ENCODE assay signal across 27 cellular contexts in the genomic region with DNA sequence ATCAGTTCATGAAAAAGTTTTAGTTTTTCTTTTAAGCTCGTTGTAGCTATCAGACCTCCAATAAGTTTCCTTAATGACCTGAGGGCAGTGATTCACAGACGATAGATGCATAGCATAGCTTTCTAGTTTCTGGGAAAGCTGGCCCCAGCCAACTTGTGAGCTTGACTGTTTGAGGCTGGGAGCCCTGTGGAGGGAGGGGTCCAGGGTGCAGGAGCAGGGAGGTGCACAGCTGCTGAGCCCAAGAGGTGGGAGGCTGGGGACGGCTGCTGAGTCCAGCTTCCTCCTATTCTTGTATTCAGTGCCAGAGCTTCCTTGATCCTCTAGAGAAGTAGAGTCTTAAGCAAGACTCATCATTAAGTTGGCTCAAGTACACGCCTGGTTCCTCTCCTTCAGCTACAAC. TPM values are rescaled to one million over a fixed set of nuclear protein-coding genes. Genes with fewer than 3 reads are reported as not detected.
DNase-seq lines count a peak whose midpoint lies in the region; ATAC-seq, FAIRE-seq and TF ChIP-seq lines count a peak whose summit lies in the region.
"Had no signal": no experiment of that assay in that cellular context is flagged by ENCODE, and none has a peak within 500 bp of the region (broad histone marks: within the 10 kb centered on the region; RNA-seq: fewer than 3 reads in every experiment).

No MANE protein-coding gene starts in this region.

- POLR2A ChIA-PET in endothelial cell of umbilical vein (lab: Charles Lee) = no interaction called here

- H3K36me3 ChIP-seq in endothelial cell of umbilical vein (ENCODE audit: control insufficient read depth in 2 of 2, extremely low read depth in 1 of 2, insufficient read depth in 2 of 2, low read length in 2 of 2) = no peaks in the 10 kb centered on the region

- no peaks in the 10 kb centered on the region for H3K9me3 Mint-ChIP-seq in activated CD8-positive, alpha-beta memory T cell treated with anti-CD3 and anti-CD28 coated beads, Interleukin-2, amount 10 ng/mL, durations not matched to agents 7 days and 5 days (ENCODE audit: low read depth)
- no peaks in the 10 kb centered on the region for H3K9me3 Mint-ChIP-seq in activated T-cell treated with anti-CD3 and anti-CD28 coated beads, Interleukin-2, amount 50 U/mL, for 24 hours
- H3K9me3 Mint-ChIP-seq: activated CD4-positive, alpha-beta memory T cell treated with anti-CD3 and anti-CD28 coated beads for 36 hours; activated T-cell treated with anti-CD3 and anti-CD28 coated beads, Interleukin-2, amount 50 U/mL, for 4 hours; memory B cell; type B pancreatic cell had no signal

- FAIRE-seq in endothelial cell of umbilical vein (lab: Jason Lieb, UNC) = no peak

- no peak overlapping the region for H3K9ac ChIP-seq in endothelial cell of umbilical vein (replicated peaks; ENCODE audit: extremely low read depth, insufficient read depth, low read length)
- H3K9ac ChIP-seq: KMS-11 had no signal

- CTCF ChIA-PET in activated CD8-positive, alpha-beta memory T cell treated with anti-CD3 and anti-CD28 coated beads, Interleukin-2, amount 10 ng/mL, durations not matched to agents 7 days and 5 days (lab: Charles Lee) = no interaction called here
- CTCF ChIA-PET in endothelial cell of umbilical vein (lab: Charles Lee) = interaction anchor here (1.1 kb wide), 1 partner anchor 22 kb away, joined by 3 read pairs; no protein-coding TSS in a partner anchor

- H3K36me3 Mint-ChIP-seq in activated CD8-positive, alpha-beta memory T cell treated with anti-CD3 and anti-CD28 coated beads, Interleukin-2, amount 10 ng/mL, durations not matched to agents 7 days and 5 days = no peaks in the 10 kb centered on the region
- H3K36me3 Mint-ChIP-seq in activated T-cell treated with anti-CD3 and anti-CD28 coated beads, Interleukin-2, amount 50 U/mL, for 24 hours (ENCODE audit: low read depth) = no peaks in the 10 kb centered on the region
- H3K36me3 Mint-ChIP-seq: activated CD4-positive, alpha-beta memory T cell treated with anti-CD3 and anti-CD28 coated beads for 36 hours; memory B cell; type B pancreatic cell had no signal

- no peak overlapping the region for H3K27ac Mint-ChIP-seq in activated CD8-positive, alpha-beta memory T cell treated with anti-CD3 and anti-CD28 coated beads, Interleukin-2, amount 10 ng/mL, durations not matched to agents 7 days and 5 days
- no peak overlapping the region for H3K27ac Mint-ChIP-seq in activated T-cell treated with anti-CD3 and anti-CD28 coated beads, Interleukin-2, amount 50 U/mL, for 24 hours
- H3K27ac Mint-ChIP-seq: activated CD4-positive, alpha-beta memory T cell treated with anti-CD3 and anti-CD28 coated beads for 36 hours; memory B cell; nephron; type B pancreatic cell had no signal

- H2AFZ ChIP-seq in endothelial cell of umbilical vein (ENCODE audit: low read depth, low read length) = no peak overlapping the region

- H3K27ac ChIP-seq in endothelial cell of umbilical vein (ENCODE audit: insufficient read depth, low read depth, low read length) = no peak overlapping the region
- H3K27ac ChIP-seq: KMS-11 had no signal

- H3K9me3 ChIP-seq in endothelial cell of umbilical vein (replicated peaks; ENCODE audit: control insufficient read depth, insufficient read depth, low read length) = no peaks in the 10 kb centered on the region

- no peak for TF ChIP-seq POLR2A in endothelial cell of umbilical vein (IDR thresholded peaks at IDR 0.05; ENCODE audit: low read depth, low read length)

- H3K27me3 ChIP-seq in endothelial cell of umbilical vein (ENCODE audit: control insufficient read depth in 2 of 2, insufficient read depth in 2 of 2, low read length in 2 of 2) = peaks cover 18 to 29% of the 10 kb centered on the region in 2 experiments

- no peaks in the 10 kb centered on the region for H3K9me1 ChIP-seq in endothelial cell of umbilical vein (replicated peaks; ENCODE audit: control insufficient read depth, extremely low read depth, insufficient read depth, low read length)

- intact Hi-C loops in endothelial cell of umbilical vein (cut with micrococcal nuclease) (no loop called here), sciatic nerve (cut with DNase I) (no loop called here)

- no peak overlapping the region for H3K4me2 ChIP-seq in endothelial cell of umbilical vein (ENCODE audit: insufficient read depth, low read length)
- H3K4me2 ChIP-seq: KMS-11 had no signal

- H3K4me1 Mint-ChIP-seq in activated CD8-positive, alpha-beta memory T cell treated with anti-CD3 and anti-CD28 coated beads, Interleukin-2, amount 10 ng/mL, durations not matched to agents 7 days and 5 days = no peaks in the 10 kb centered on the region
- no peaks in the 10 kb centered on the region for H3K4me1 Mint-ChIP-seq in activated T-cell treated with anti-CD3 and anti-CD28 coated beads, Interleukin-2, amount 50 U/mL, for 24 hours (ENCODE audit: low read depth)
- H3K4me1 Mint-ChIP-seq: memory B cell had no signal

- H3K4me3 ChIP-seq in endothelial cell of umbilical vein (replicated peaks in 1 of 3; ENCODE audit: insufficient read depth in 1 of 3, low read depth in 1 of 3, low read length in 3 of 3) = no peak overlapping the region

- ATAC-seq in activated CD8-positive, alpha-beta memory T cell treated with anti-CD3 and anti-CD28 coated beads, Interleukin-2, amount 10 ng/mL, durations not matched to agents 7 days and 5 days = no peak
- no peak for ATAC-seq in sciatic nerve
- ATAC-seq: activated T-cell treated with anti-CD3 and anti-CD28 coated beads, Interleukin-2, amount 50 U/mL, for 4 hours; stimulated activated naive CD8-positive, alpha-beta T cell treated with anti-CD3 and anti-CD28 coated beads, Interleukin-15, Interleukin-2, amounts not matched to agents 100 U/mL and 50 U/mL, for 24 hours had no signal

- no peaks in the 10 kb centered on the region for H3K4me1 ChIP-seq in endothelial cell of umbilical vein (ENCODE audit: control insufficient read depth, extremely low read depth, insufficient read depth, low read length)

- H3K27me3 Mint-ChIP-seq in activated CD8-positive, alpha-beta memory T cell treated with anti-CD3 and anti-CD28 coated beads, Interleukin-2, amount 10 ng/mL, durations not matched to agents 7 days and 5 days = peaks cover 50% of the 10 kb centered on the region
- peaks cover 44% of the 10 kb centered on the region for H3K27me3 Mint-ChIP-seq in activated T-cell treated with anti-CD3 and anti-CD28 coated beads, Interleukin-2, amount 50 U/mL, for 24 hours

- dilution Hi-C loops in endothelial cell of umbilical vein (cut with MboI; ENCODE audit: extremely low pct_ligation_motif_present, low sequenced_read_pairs) = no loop called here

- TF ChIP-seq CTCF in endothelial cell of umbilical vein (IDR thresholded peaks at IDR 0.05; ENCODE audit: extremely low read depth in 1 of 2, insufficient read depth in 1 of 2, low read depth in 1 of 2, low read length in 2 of 2) = no peak

- peak; percentile 20 for DNase-seq in activated CD8-positive, alpha-beta memory T cell treated with anti-CD3 and anti-CD28 coated beads, Interleukin-2, amount 50 U/mL, for 48 hours
- no peak for DNase-seq in activated CD8-positive, alpha-beta memory T cell treated with anti-CD3 and anti-CD28 coated beads, Interleukin-2, amount 10 ng/mL, durations not matched to agents 7 days and 5 days
- DNase-seq in RPMI7951 (ENCODE audit: low read depth) (peak; percentile 75), endothelial cell of umbilical vein (ENCODE audit: low read depth, low spot score) (peak; percentile 20), glomerular visceral epithelial cell (ENCODE audit: extremely low spot score) (no peak), sciatic nerve (ENCODE audit: low spot score) (no peak), activated gamma-delta T cell (lab: John Stamatoyannopoulos, UW) (no peak)
- DNase-seq in activated T-cell treated with anti-CD3 and anti-CD28 coated beads, Interleukin-2, amount 50 U/mL, for 24 hours = no peak
- DNase-seq: 8988T; activated CD4-positive, alpha-beta memory T cell treated with anti-CD3 and anti-CD28 coated beads for 36 hours; activated naive CD4-positive, alpha-beta T cell treated with anti-CD3 and anti-CD28 coated beads, Interleukin-2, amount 50 U/mL, for 16 hours; activated T-cell treated with anti-CD3 and anti-CD28 coated beads, Interleukin-2, amount 50 U/mL, for 4 hours; COR-L47; hypothalamus; NCI-H1417 treated with DMSO at 0.1 percent for 48 hours; NCI-H2171 treated with DMSO at 0.1 percent for 48 hours; NCI-H82; posterior cingulate gyrus; stimulated activated CD4-positive, alpha-beta T cell treated with anti-CD3 and anti-CD28 coated beads, Interleukin-1b, Interleukin-23, amount 100 ng/mL, for 48 hours; stimulated activated naive CD8-positive, alpha-beta T cell treated with anti-CD3 and anti-CD28 coated beads, Interleukin-15, Interleukin-2, amounts not matched to agents 100 U/mL and 50 U/mL, for 24 hours had no signal

- no peak overlapping the region for H3K4me3 Mint-ChIP-seq in activated CD8-positive, alpha-beta memory T cell treated with anti-CD3 and anti-CD28 coated beads, Interleukin-2, amount 10 ng/mL, durations not matched to agents 7 days and 5 days
- no peak overlapping the region for H3K4me3 Mint-ChIP-seq in activated T-cell treated with anti-CD3 and anti-CD28 coated beads, Interleukin-2, amount 50 U/mL, for 24 hours
- H3K4me3 Mint-ChIP-seq: activated CD4-positive, alpha-beta memory T cell treated with anti-CD3 and anti-CD28 coated beads for 36 hours; activated T-cell treated with anti-CD3 and anti-CD28 coated beads, Interleukin-2, amount 50 U/mL, for 4 hours; memory B cell; nephron; type B pancreatic cell had no signal

- H3K79me2 ChIP-seq in endothelial cell of umbilical vein (ENCODE audit: control insufficient read depth, insufficient read depth, low read length) = no peaks in the 10 kb centered on the region

- no TSS peak for BruUV-seq in endothelial cell of umbilical vein (replicated peaks; lab: Mats Ljungman, UMichigan)

- no peaks in the 10 kb centered on the region for H4K20me1 ChIP-seq in endothelial cell of umbilical vein (replicated peaks; ENCODE audit: control insufficient read depth, extremely low read depth, insufficient read depth, low read length)

TF ChIP-seq in endothelial cell of umbilical vein, 7 proteins besides CTCF, POLR2A, EP300 and RAD21 (continues in another document):
- TF ChIP-seq FOS (IDR thresholded peaks at IDR 0.05; ENCODE audit: borderline replicate concordance, insufficient read depth, low read length) (no peak), MYC (IDR thresholded peaks at IDR 0.05; ENCODE audit: low read depth, low read length) (no peak)

RNA-seq across cellular contexts. Expression of gene AVPR1B, which starts 11.0 kb away (rescaled TPM):
- total RNA-seq in activated CD8-positive, alpha-beta memory T cell treated with anti-CD3 and anti-CD28 coated beads, Interleukin-2, amount 10 ng/mL, durations not matched to agents 7 days and 5 days = not detected
- not detected in 2 replicates for total RNA-seq in RPMI7951 (2014; rRNA removed; shearing (Covaris generic))
- total RNA-seq in endothelial cell of umbilical vein (not detected in 2 replicates), sciatic nerve (not detected)
- not detected in 2 replicates for polyA plus RNA-seq in endothelial cell of umbilical vein
- not detected in 2 replicates for polyA plus RNA-seq in endothelial cell of umbilical vein (2011; cell fraction: cytosol; rRNA removed)
- not detected in 2 replicates for polyA plus RNA-seq in endothelial cell of umbilical vein (2011; cell fraction: nucleus; rRNA removed)
- not detected in 2 replicates for polyA plus RNA-seq in endothelial cell of umbilical vein (2012)
- polyA minus RNA-seq in endothelial cell of umbilical vein = not detected in 2 replicates
- polyA minus RNA-seq in endothelial cell of umbilical vein (2011; cell fraction: cytosol; rRNA and poly(A)+ RNA removed) = not detected
- polyA minus RNA-seq in endothelial cell of umbilical vein (2011; cell fraction: nucleus; rRNA and poly(A)+ RNA removed) = not detected in 2 replicates
- total RNA-seq: activated CD4-positive, alpha-beta memory T cell treated with anti-CD3 and anti-CD28 coated beads for 36 hours; activated T-cell treated with anti-CD3 and anti-CD28 coated beads, Interleukin-2, amount 50 U/mL, for 4 hours; fibroblast of villous mesenchyme; kidney epithelial cell; T-helper 1 cell treated with Interleukin-12 subunit alpha and Interleukin-12 subunit beta and Interleukin-4 antibody, amounts not matched to agents 30 ng/mL and 1 ng/mL, for 36 hours had no signal

Comparison
In these comparisons a context has a peak if more than half of its experiments do, and no peak if none do; other contexts are left out.
1. DNase-seq: peak in activated CD8-positive, alpha-beta memory T cell treated with anti-CD3 and anti-CD28 coated beads, Interleukin-2, amount 50 U/mL, for 48 hours (single experiment), RPMI7951 (single experiment) and endothelial cell of umbilical vein (single experiment); none in activated CD8-positive, alpha-beta memory T cell treated with anti-CD3 and anti-CD28 coated beads, Interleukin-2, amount 10 ng/mL, durations not matched to agents 7 days and 5 days (single experiment), glomerular visceral epithelial cell (single experiment), sciatic nerve (single experiment), activated T-cell treated with anti-CD3 and anti-CD28 coated beads, Interleukin-2, amount 50 U/mL, for 24 hours (single experiment) and activated gamma-delta T cell (single experiment).